In genomic region chr19:53907690-53908089, GRCh38 we compare ENCODE assay signal across 14 cellular contexts. TPM values are rescaled to one million over a fixed set of nuclear protein-coding genes. Genes with fewer than 3 reads are reported as not detected.
DNase-seq lines count a peak whose midpoint lies in the region; ATAC-seq, FAIRE-seq and TF ChIP-seq lines count a peak whose summit lies in the region.
"Had no signal": no experiment of that assay in that cellular context is flagged by ENCODE, and none has a peak within 500 bp of the region (broad histone marks: within the 10 kb centered on the region; RNA-seq: fewer than 3 reads in every experiment).

No MANE protein-coding gene starts in this region.

- no peak for DNase-seq in activated naive CD8-positive, alpha-beta T cell treated with anti-CD3 and anti-CD28 coated beads, Interleukin-2, amount 50 U/mL, for 24 hours
- DNase-seq in astrocyte (ENCODE audit: low read depth) (no peak), tibial nerve (ENCODE audit: low spot score in 2 of 2) (no peak), iPS-NIHi7 (ENCODE audit: extremely low spot score) (no peak), NCI-H1436 treated with DMSO at 0.1 percent for 48 hours (lab: John Stamatoyannopoulos, UW) (no peak)
- DNase-seq: NCI-H1436 had no signal

- peak overlapping the region; percentile 49 for H3K4me3 Mint-ChIP-seq in activated naive CD8-positive, alpha-beta T cell
- no peak overlapping the region for H3K4me3 Mint-ChIP-seq in activated naive CD8-positive, alpha-beta T cell treated with anti-CD3 and anti-CD28 coated beads, Interleukin-2, amount 50 U/mL, for 24 hours
- H3K4me3 Mint-ChIP-seq in astrocyte (ENCODE audit: unreplicated experiment): peak overlapping the region; percentile 41

- WGBS in tibial nerve, 2 donors: 14 to 16% methylated on average over 17 of the region's 17 CpGs

- H3K4me1 Mint-ChIP-seq in activated naive CD8-positive, alpha-beta T cell (ENCODE audit: low read depth): peaks cover 21% of the 10 kb centered on the region
- H3K4me1 Mint-ChIP-seq in activated naive CD8-positive, alpha-beta T cell treated with anti-CD3 and anti-CD28 coated beads, Interleukin-2, amount 50 U/mL, for 24 hours: peaks cover 17% of the 10 kb centered on the region
- peaks cover 9% of the 10 kb centered on the region for H3K4me1 Mint-ChIP-seq in astrocyte (ENCODE audit: low read depth, unreplicated experiment)

- no peak for TF ChIP-seq POLR2A in tibial nerve (IDR thresholded peaks at IDR 0.05)

- peak overlapping the region; percentile 83 for H3K4me2 ChIP-seq in astrocyte (ENCODE audit: low read length)

- FAIRE-seq in astrocyte (lab: Jason Lieb, UNC): no peak
- FAIRE-seq: bronchial epithelial cell, keratinocyte had no signal

- H4K20me1 ChIP-seq in astrocyte (ENCODE audit: insufficient read depth, low read length): no peaks in the 10 kb centered on the region

- peaks cover 57% of the 10 kb centered on the region for H3K27me3 Mint-ChIP-seq in activated naive CD8-positive, alpha-beta T cell
- H3K27me3 Mint-ChIP-seq in activated naive CD8-positive, alpha-beta T cell treated with anti-CD3 and anti-CD28 coated beads, Interleukin-2, amount 50 U/mL, for 24 hours: peaks cover 77% of the 10 kb centered on the region
- peaks cover 82% of the 10 kb centered on the region for H3K27me3 Mint-ChIP-seq in astrocyte (ENCODE audit: low read depth, unreplicated experiment)

- no peak for TF ChIP-seq EP300 in tibial nerve (IDR thresholded peaks at IDR 0.05)

- H3K79me2 ChIP-seq in astrocyte (ENCODE audit: insufficient read depth, low read length): no peaks in the 10 kb centered on the region

- H3K27me3 ChIP-seq in astrocyte (ENCODE audit: insufficient read depth, low read length): peaks cover 46% of the 10 kb centered on the region
- H3K27me3 ChIP-seq in tibial nerve: peaks cover 0 to 75% of the 10 kb centered on the region in 2 donors

- peak overlapping the region; percentile 68 for H2AFZ ChIP-seq in astrocyte (ENCODE audit: low read depth, low read length)

- peak overlapping the region; percentile 31 for H3K4me3 ChIP-seq in astrocyte (ENCODE audit: insufficient read depth, low read depth, low read length)
- H3K4me3 ChIP-seq in iPS-18c (ENCODE audit: insufficient read depth, low read depth, low read length): peak overlapping the region; percentile 54
- no peak overlapping the region for H3K4me3 ChIP-seq in tibial nerve
- H3K4me3 ChIP-seq: SJCRH30, vagina had no signal

- TF ChIP-seq CTCF in astrocyte (IDR thresholded peaks at IDR 0.05; ENCODE audit: insufficient read depth, low read depth, low read length) (no peak), tibial nerve (IDR thresholded peaks at IDR 0.05) (no peak)

- H3K4me1 ChIP-seq in astrocyte (ENCODE audit: insufficient read depth, low read length) (peaks cover 2% of the 10 kb centered on the region), tibial nerve (peaks cover 0 to 34% (median 4%) of the 10 kb centered on the region in 4 donors)
- H3K4me1 ChIP-seq: SJCRH30 had no signal

- no peaks in the 10 kb centered on the region for H3K9me3 Mint-ChIP-seq in activated naive CD8-positive, alpha-beta T cell (ENCODE audit: low read depth)
- H3K9me3 Mint-ChIP-seq in activated naive CD8-positive, alpha-beta T cell treated with anti-CD3 and anti-CD28 coated beads, Interleukin-2, amount 50 U/mL, for 24 hours: no peaks in the 10 kb centered on the region
- H3K9me3 Mint-ChIP-seq in astrocyte (ENCODE audit: unreplicated experiment): peaks cover 3% of the 10 kb centered on the region

- no peak overlapping the region for H3K9ac ChIP-seq in astrocyte (ENCODE audit: low read length)

- H3K36me3 ChIP-seq in astrocyte (ENCODE audit: insufficient read depth, low read length) (no peaks in the 10 kb centered on the region), tibial nerve (no peaks in the 10 kb centered on the region)
- H3K36me3 ChIP-seq: SJCRH30, vagina had no signal

- no peaks in the 10 kb centered on the region for H3K9me3 ChIP-seq in astrocyte (ENCODE audit: insufficient read depth, low read depth, low read length)
- no peaks in the 10 kb centered on the region for H3K9me3 ChIP-seq in iPS-18c (ENCODE audit: control insufficient read depth, insufficient read depth, low read length)
- H3K9me3 ChIP-seq in tibial nerve: no peaks in the 10 kb centered on the region
- H3K9me3 ChIP-seq: SJCRH30, vagina had no signal

- H3K27ac ChIP-seq in astrocyte (ENCODE audit: low read depth, low read length): no peak overlapping the region
- peak overlapping the region; percentile 45 for H3K27ac ChIP-seq in temporal lobe (ENCODE audit: low read depth, low read length)
- no peak overlapping the region for H3K27ac ChIP-seq in tibial nerve
- H3K27ac ChIP-seq: SJCRH30, vagina had no signal

- ATAC-seq in activated naive CD8-positive, alpha-beta T cell treated with anti-CD3 and anti-CD28 coated beads, Interleukin-2, amount 50 U/mL, for 24 hours: no peak

- no peaks in the 10 kb centered on the region for H3K36me3 Mint-ChIP-seq in activated naive CD8-positive, alpha-beta T cell
- no peaks in the 10 kb centered on the region for H3K36me3 Mint-ChIP-seq in activated naive CD8-positive, alpha-beta T cell treated with anti-CD3 and anti-CD28 coated beads, Interleukin-2, amount 50 U/mL, for 24 hours (ENCODE audit: low read depth)
- peaks cover 4% of the 10 kb centered on the region for H3K36me3 Mint-ChIP-seq in astrocyte (ENCODE audit: low read depth, unreplicated experiment)

- H3K27ac Mint-ChIP-seq in activated naive CD8-positive, alpha-beta T cell: no peak overlapping the region
- no peak overlapping the region for H3K27ac Mint-ChIP-seq in activated naive CD8-positive, alpha-beta T cell treated with anti-CD3 and anti-CD28 coated beads, Interleukin-2, amount 50 U/mL, for 24 hours
- no peak overlapping the region for H3K27ac Mint-ChIP-seq in astrocyte (ENCODE audit: unreplicated experiment)

RNA-seq across cellular contexts. Expression of gene CACNG7, which starts 1.4 kb away (rescaled TPM):
- total RNA-seq in astrocyte: 3.5 and 4.4 TPM in 2 replicates
- 12.0 TPM for total RNA-seq in temporal lobe
- total RNA-seq in tibial nerve: not detected
- total RNA-seq: bronchial epithelial cell, epithelial cell of proximal tubule, SJCRH30, vagina had no signal

RNA-seq across cellular contexts. Expression of gene PRKCG, which starts 25.7 kb away (rescaled TPM):
- total RNA-seq in astrocyte (0.29 and 0.41 TPM in 2 replicates), temporal lobe (2.0 TPM), tibial nerve (not detected)
- total RNA-seq: bronchial epithelial cell, vagina had no signal

RNA-seq across cellular contexts. Expression of gene MYADM, which starts 40.0 kb away (rescaled TPM):
- total RNA-seq in astrocyte: 221 and 246 TPM in 2 replicates
- total RNA-seq in temporal lobe: 3.9 TPM
- 10 to 100 TPM; 27.3 to 37.7 (median 31.9) TPM for total RNA-seq in tibial nerve

RNA-seq across cellular contexts. Expression of gene CACNG8, which starts 55.0 kb away (rescaled TPM):
- total RNA-seq in astrocyte (3.2 TPM in 2 replicates), temporal lobe (7.6 TPM), tibial nerve (not detected)
- total RNA-seq: bronchial epithelial cell, epithelial cell of proximal tubule, SJCRH30, vagina had no signal

Comparison
In these comparisons a context has a peak if more than half of its experiments do, and no peak if none do; other contexts are left out.
1. H3K4me3 ChIP-seq: peak in astrocyte (single experiment) and iPS-18c (single experiment); none in tibial nerve (0 of 4).